ENCODE assay signal across 8 cellular contexts in genomic region chr10:92240289-92241157, GRCh38. TPM values are rescaled to one million over a fixed set of nuclear protein-coding genes. Genes with fewer than 3 reads are reported as not detected.
A peak's percentile ranks its signal among the peaks of the same experiment; 100 is the strongest.
DNase-seq lines count a peak whose midpoint lies in the region; ATAC-seq and TF ChIP-seq lines count a peak whose summit lies in the region.

No MANE protein-coding gene starts in this region.

- H2BK5ac ChIP-seq in trophoblast cell (ENCODE audit: low read depth, low read length, poor library complexity): no peak overlapping the region

- H3K27me3 ChIP-seq in DND-41 (ENCODE audit: insufficient read depth, low read length, poor library complexity) (no peaks in the 10 kb centered on the region), Karpas-422 (ENCODE audit: low read length) (no peaks in the 10 kb centered on the region), right atrium auricular region (no peaks in the 10 kb centered on the region), trophoblast cell (ENCODE audit: insufficient read depth, low read length) (peaks cover 7% of the 10 kb centered on the region)

- no peak overlapping the region for H2BK12ac ChIP-seq in trophoblast cell (ENCODE audit: low read length)

- H3K23ac ChIP-seq in trophoblast cell (ENCODE audit: low read length): no peak overlapping the region

- peak overlapping the region; percentile 44 to 65 for H3K4me3 ChIP-seq in DND-41 (ENCODE audit: low read depth in 1 of 2, low read length in 2 of 2)
- H3K4me3 ChIP-seq in Karpas-422 (ENCODE audit: low read length): peak overlapping the region; percentile 93
- H3K4me3 ChIP-seq in right atrium auricular region: peak overlapping the region; percentile 68 to 73
- H3K4me3 ChIP-seq in trophoblast cell (ENCODE audit: low read depth, low read length): peak overlapping the region; percentile 72

- H4K20me1 ChIP-seq in DND-41 (ENCODE audit: insufficient read depth, low read length) (no peaks in the 10 kb centered on the region), Karpas-422 (ENCODE audit: insufficient read depth, low read depth, low read length) (no peaks in the 10 kb centered on the region)

- no CpG with 5 or more reads among the region's 28 CpGs for WGBS in trophoblast cell (ENCODE audit: extremely low coverage, insufficient coverage, insufficient read length)

- H3K18ac ChIP-seq in trophoblast cell (ENCODE audit: low read length): peak overlapping the region; percentile 37

- DNase-seq in DND-41: peak; percentile 58
- peak; percentile 91 for DNase-seq in Karpas-422
- peak; percentile 91 for DNase-seq in SIG-M5 treated with dmso at 0.1 percent for 504 hours (lab: John Stamatoyannopoulos, UW; ENCODE audit: unreplicated experiment)
- peak; percentile 71 for DNase-seq in astrocyte of the hippocampus (ENCODE audit: low read depth, low spot score)
- peak; percentile 76 for DNase-seq in right atrium auricular region (ENCODE audit: low spot score)
- DNase-seq in trophoblast cell: peak; percentile 49 to 71
- DNase-seq in T1000 (lab: John Stamatoyannopoulos, UW): no peak

- no peak overlapping the region for H2AK5ac ChIP-seq in trophoblast cell (ENCODE audit: low read length)

- H3K9me2 ChIP-seq in Karpas-422 (replicated peaks; ENCODE audit: insufficient read depth, low read length): no peaks in the 10 kb centered on the region

- peaks cover 6% of the 10 kb centered on the region for H3K79me1 ChIP-seq in trophoblast cell (ENCODE audit: low read length)

- no peak overlapping the region for H4K91ac ChIP-seq in trophoblast cell (ENCODE audit: low read depth, low read length)

- H3K14ac ChIP-seq in trophoblast cell (ENCODE audit: low read length): no peak overlapping the region

- H3K9ac ChIP-seq in DND-41 (ENCODE audit: low read depth, low read length) (peak overlapping the region; percentile 51), Karpas-422 (ENCODE audit: low read length) (peak overlapping the region; percentile 89), trophoblast cell (ENCODE audit: low read length) (peak overlapping the region; percentile 42)

- H3K36me3 ChIP-seq in DND-41 (ENCODE audit: insufficient read depth, low read length) (no peaks in the 10 kb centered on the region), Karpas-422 (ENCODE audit: insufficient read depth, low read length) (no peaks in the 10 kb centered on the region), right atrium auricular region (no peaks in the 10 kb centered on the region), trophoblast cell (ENCODE audit: control insufficient read depth in 1 of 2, insufficient read depth in 2 of 2, low read length in 2 of 2) (no peaks in the 10 kb centered on the region)

- H2BK120ac ChIP-seq in trophoblast cell (ENCODE audit: insufficient read depth, low read length, poor library complexity): no peak overlapping the region

- H3K9me3 ChIP-seq in DND-41 (ENCODE audit: insufficient read depth, low read length, severe bottlenecking): no peaks in the 10 kb centered on the region
- H3K9me3 ChIP-seq in Karpas-422 (ENCODE audit: low read length): no peaks in the 10 kb centered on the region
- no peaks in the 10 kb centered on the region for H3K9me3 ChIP-seq in right atrium auricular region
- no peaks in the 10 kb centered on the region for H3K9me3 ChIP-seq in trophoblast cell (ENCODE audit: insufficient read depth, low read depth, low read length)

- H3K27ac ChIP-seq in DND-41 (ENCODE audit: low read length) (peak overlapping the region; percentile 65), Karpas-422 (ENCODE audit: low read length) (peak overlapping the region; percentile 98), right atrium auricular region (peak overlapping the region; percentile 92), trophoblast cell (ENCODE audit: low read depth, low read length) (peak overlapping the region; percentile 49)

- H3K4me2 ChIP-seq in DND-41 (ENCODE audit: insufficient read depth, low read length): peak overlapping the region; percentile 87
- H3K4me2 ChIP-seq in Karpas-422 (ENCODE audit: low read depth, low read length, poor library complexity, severe bottlenecking): peak overlapping the region; percentile 93
- peak overlapping the region; percentile 99 for H3K4me2 ChIP-seq in trophoblast cell (ENCODE audit: low read length)

- peak overlapping the region; percentile 2 for H4K8ac ChIP-seq in trophoblast cell (ENCODE audit: low read depth, low read length)

- H3K79me2 ChIP-seq in DND-41 (ENCODE audit: insufficient read depth, low read length) (no peaks in the 10 kb centered on the region), Karpas-422 (ENCODE audit: low read length) (peaks cover 41% of the 10 kb centered on the region), trophoblast cell (ENCODE audit: control insufficient read depth, insufficient read depth, low read length, poor library complexity) (peaks cover 1% of the 10 kb centered on the region)

- TF ChIP-seq CTCF in DND-41 (IDR thresholded peaks at IDR 0.05; ENCODE audit: borderline replicate concordance, extremely low read depth, low read length, poor library complexity, severe bottlenecking) (no peak), right atrium auricular region (IDR thresholded peaks at IDR 0.05) (peak in 1 of 2 donors; percentile 3)

- H2AFZ ChIP-seq in DND-41 (ENCODE audit: low read depth, low read length): peak overlapping the region; percentile 78
- H2AFZ ChIP-seq in Karpas-422 (ENCODE audit: low read length): 0 out of 2 replicates have a peak overlapping the region, but pooled peaks have one; percentile 78
- H2AFZ ChIP-seq in trophoblast cell (ENCODE audit: insufficient read depth, low read length, poor library complexity): peak overlapping the region; percentile 74

- peaks cover 43% of the 10 kb centered on the region for H3K4me1 ChIP-seq in DND-41 (ENCODE audit: insufficient read depth, low read length)
- peaks cover 55% of the 10 kb centered on the region for H3K4me1 ChIP-seq in Karpas-422 (ENCODE audit: low read length)
- H3K4me1 ChIP-seq in right atrium auricular region: peaks cover 0 to 51% of the 10 kb centered on the region in 2 donors
- peaks cover 5 to 7% of the 10 kb centered on the region in 2 experiments for H3K4me1 ChIP-seq in trophoblast cell (ENCODE audit: control insufficient read depth in 1 of 2, insufficient read depth in 2 of 2, low read length in 2 of 2)

- no peak overlapping the region for H4K12ac ChIP-seq in trophoblast cell (ENCODE audit: low read depth, low read length)

- H3K4ac ChIP-seq in trophoblast cell (ENCODE audit: low read depth, low read length): no peak overlapping the region

- peak; percentile 71 for ATAC-seq in DND-41 (ENCODE audit: insufficient read depth, low read depth)
- ATAC-seq in GM21528 (IDR thresholded peaks at IDR 0.05; ENCODE audit: low FRiP score, unreplicated experiment): peak; percentile 46

RNA-seq across cellular contexts. Expression of gene CPEB3, which starts 50.4 kb away (rescaled TPM):
- 3.0 and 6.0 TPM in 2 replicates for total RNA-seq in Karpas-422 (2014; rRNA removed; shearing (Covaris generic); ENCODE audit: low replicate concordance)
- 10 to 100 TPM in 1 of 2 donors, 1 to 10 TPM in 1; 6.9 to 11.4 TPM for total RNA-seq in right atrium auricular region
- polyA plus RNA-seq in trophoblast cell (2013): 1.1 and 1.2 TPM in 2 replicates

RNA-seq across cellular contexts. Expression of gene MARCHF5, which starts 50.4 kb away (rescaled TPM):
- 3.3 and 7.6 TPM in 2 replicates for total RNA-seq in Karpas-422 (2014; rRNA removed; shearing (Covaris generic); ENCODE audit: low replicate concordance)
- total RNA-seq in right atrium auricular region: 10 to 100 TPM in 1 of 2 donors, 1 to 10 TPM in 1; 8.5 to 11.6 TPM
- 30.8 and 35.0 TPM in 2 replicates for polyA plus RNA-seq in trophoblast cell (2013)
